31 cellular contexts compared by ENCODE assay signal in genomic region chr6:122657601-122658000, GRCh38. TPM values are rescaled to one million over a fixed set of nuclear protein-coding genes. Genes with fewer than 3 reads are reported as not detected.
A peak's percentile ranks its signal among the peaks of the same experiment; 100 is the strongest.
DNase-seq lines count a peak whose midpoint lies in the region; ATAC-seq and TF ChIP-seq lines count a peak whose summit lies in the region.
"Had no signal": no experiment of that assay in that cellular context is flagged by ENCODE, and none has a peak within 500 bp of the region (broad histone marks: within the 10 kb centered on the region; RNA-seq: fewer than 3 reads in every experiment).

No MANE protein-coding gene starts in this region.

- no peak overlapping the region for H2AFZ ChIP-seq in smooth muscle cell (ENCODE audit: low read depth)

- no peak overlapping the region for H3K9ac ChIP-seq in smooth muscle cell (ENCODE audit: low read depth)
- H3K9ac ChIP-seq: BLaER1 treated with 17β-estradiol and CSF1 and Interleukin-3, amounts not matched to agents 10 nM and 100 nM had no signal

- TF ChIP-seq CTCF in astrocyte of the spinal cord (IDR thresholded peaks at IDR 0.05; ENCODE audit: low read depth, low read length): no peak
- no peak for TF ChIP-seq CTCF in smooth muscle cell (IDR thresholded peaks at IDR 0.05; ENCODE audit: borderline replicate concordance, insufficient read depth, poor library complexity, severe bottlenecking)

- H3K27me3 ChIP-seq in smooth muscle cell (ENCODE audit: low read depth): no peaks in the 10 kb centered on the region
- H3K27me3 ChIP-seq: adrenal gland; BLaER1 treated with 17β-estradiol and CSF1 and Interleukin-3, amounts not matched to agents 10 nM and 100 nM; colonic mucosa; foreskin keratinocyte had no signal

- H3K4me1 ChIP-seq in smooth muscle cell (ENCODE audit: low read depth): peaks cover 10% of the 10 kb centered on the region
- H3K4me1 ChIP-seq: BLaER1 treated with 17β-estradiol and CSF1 and Interleukin-3, amounts not matched to agents 10 nM and 100 nM; psoas muscle had no signal

- H3K4me2 ChIP-seq in smooth muscle cell: peak overlapping the region; percentile 63
- H3K4me2 ChIP-seq: BLaER1 treated with 17β-estradiol and CSF1 and Interleukin-3, amounts not matched to agents 10 nM and 100 nM had no signal

- H3K9me3 ChIP-seq in smooth muscle cell (replicated peaks; ENCODE audit: low read depth): no peaks in the 10 kb centered on the region
- H3K9me3 ChIP-seq: adrenal gland; BLaER1 treated with 17β-estradiol and CSF1 and Interleukin-3, amounts not matched to agents 10 nM and 100 nM; colonic mucosa; psoas muscle had no signal

- no peak for ATAC-seq in GM21576 (IDR thresholded peaks at IDR 0.05; ENCODE audit: unreplicated experiment)
- ATAC-seq: foreskin keratinocyte; naive thymus-derived CD8-positive, alpha-beta T cell; psoas muscle; Right ventricle myocardium inferior; stimulated activated naive B cell treated with anti-CD40 and anti-IgM and Interleukin-4, amounts not matched to agents 10 μg/mL and 1 μg/mL and 100 μg/mL, for 72 hours had no signal

- H3F3A ChIP-seq in smooth muscle cell (ENCODE audit: low read depth): peaks cover 4% of the 10 kb centered on the region

- H4K20me1 ChIP-seq in smooth muscle cell (ENCODE audit: low read depth): peaks cover 3% of the 10 kb centered on the region
- H4K20me1 ChIP-seq: BLaER1 treated with 17β-estradiol and CSF1 and Interleukin-3, amounts not matched to agents 10 nM and 100 nM had no signal

- no peaks in the 10 kb centered on the region for H3K36me3 ChIP-seq in smooth muscle cell (ENCODE audit: low read depth)
- H3K36me3 ChIP-seq: adrenal gland; BLaER1 treated with 17β-estradiol and CSF1 and Interleukin-3, amounts not matched to agents 10 nM and 100 nM; colonic mucosa had no signal

- peak; percentile 24 for DNase-seq in HT-29 (ENCODE audit: low spot score)
- peak; percentile 45 for DNase-seq in astrocyte of the spinal cord (ENCODE audit: low read depth, low spot score)
- peak; percentile 39 for DNase-seq in iris pigment epithelial cell (ENCODE audit: low read depth)
- DNase-seq in smooth muscle cell (lab: John Stamatoyannopoulos, UW; ENCODE audit: unreplicated experiment): no peak
- no peak for DNase-seq in EL
- DNase-seq in NCI-H146 (lab: John Stamatoyannopoulos, UW): no peak
- DNase-seq: activated CD4-positive, alpha-beta memory T cell treated with anti-CD3 and anti-CD28 coated beads, Interleukin-2, amount 10 ng/mL, durations not matched to agents 7 days and 5 days; activated CD8-positive, alpha-beta memory T cell treated with anti-CD3 and anti-CD28 coated beads, Interleukin-2, amount 50 U/mL, for 48 hours; activated naive CD4-positive, alpha-beta T cell treated with anti-CD3 and anti-CD28 coated beads, Interleukin-2, amount 10 ng/mL, durations not matched to agents 7 days and 5 days; adrenal gland; colonic mucosa; COR-L47; effector CD4-positive, alpha-beta T cell; foreskin keratinocyte; GDM1; head of caudate nucleus; kidney; naive thymus-derived CD8-positive, alpha-beta T cell; NCI-H2081; NCI-H526; NK-92 treated with Interleukin-12 subunit alpha and Interleukin-12 subunit beta, amount 100 ng/mL, for 24 hours; nucleus accumbens; psoas muscle; stimulated activated naive B cell treated with anti-CD40 and anti-IgM and Interleukin-4, amounts not matched to agents 10 μg/mL and 1 μg/mL and 100 μg/mL, for 72 hours; substantia nigra; trophoblast cell had no signal

- H3K79me2 ChIP-seq in smooth muscle cell (ENCODE audit: low read depth): peaks cover 6% of the 10 kb centered on the region

- no peak overlapping the region for H3K27ac ChIP-seq in smooth muscle cell (ENCODE audit: low read depth)
- H3K27ac ChIP-seq: adrenal gland; BLaER1 treated with 17β-estradiol and CSF1 and Interleukin-3, amounts not matched to agents 10 nM and 100 nM; colonic mucosa; epithelial cell of prostate; foreskin keratinocyte; psoas muscle had no signal

- 11% methylated on average over 1 of the region's 1 CpG for WGBS in smooth muscle cell (ENCODE audit: low lambda C conversion rate)

- H3K4me3 ChIP-seq in astrocyte of the spinal cord (ENCODE audit: low read depth, low read length) (no peak overlapping the region), smooth muscle cell (no peak overlapping the region)
- H3K4me3 ChIP-seq: adrenal gland; BLaER1 treated with 17β-estradiol and CSF1 and Interleukin-3, amounts not matched to agents 10 nM and 100 nM; colonic mucosa; psoas muscle had no signal

- in situ Hi-C loops in astrocyte of the spinal cord (cut with HindIII; ENCODE audit: low sequenced_read_pairs): no loop called here

RNA-seq across cellular contexts. Expression of gene PKIB, which starts 47.4 kb away (rescaled TPM):
- total RNA-seq in HT-29 (2014; rRNA removed; shearing (Covaris generic)): 5.8 and 6.1 TPM in 2 replicates
- 82.6 and 89.1 TPM in 2 replicates for total RNA-seq in smooth muscle cell
- polyA plus RNA-seq in smooth muscle cell: 58.2 and 65.6 TPM in 2 replicates
- total RNA-seq: activated T-helper 1 cell treated with anti-CD3 and anti-CD28 coated beads, Interleukin-12 subunit alpha, Interleukin-12 subunit beta, Interleukin-2, Interleukin-4 antibody, amounts not matched to agents 30 ng/mL and 10 ng/mL and 1 ng/mL, durations not matched to agents 14 hours and 24 hours and 36 hours; Right ventricle myocardium inferior had no signal

Comparison
In these comparisons a context has a peak if more than half of its experiments do, and no peak if none do; other contexts are left out.
1. DNase-seq: peak in HT-29 (single experiment), astrocyte of the spinal cord (single experiment) and iris pigment epithelial cell (single experiment); none in smooth muscle cell (single experiment), EL (single experiment) and NCI-H146 (single experiment).
2. RNA of gene PKIB, which starts 47.4 kb away (total RNA-seq): 82.6 to 89.1 TPM in smooth muscle cell; 5.8 to 6.1 TPM in HT-29; every median in the first group is over 10 times any median in the second.